9 cellular contexts compared by ENCODE assay signal in genomic region chr10:90858489-90858968, GRCh38. TPM values are rescaled to one million over a fixed set of nuclear protein-coding genes. Genes with fewer than 3 reads are reported as not detected.
A peak's percentile ranks its signal among the peaks of the same experiment; 100 is the strongest.
DNase-seq lines count a peak whose midpoint lies in the region; ATAC-seq and TF ChIP-seq lines count a peak whose summit lies in the region.
"Had no signal": no experiment of that assay in that cellular context is flagged by ENCODE, and none has a peak within 500 bp of the region (broad histone marks: within the 10 kb centered on the region; RNA-seq: fewer than 3 reads in every experiment).

No MANE protein-coding gene starts in this region.

- H3K27ac ChIP-seq in MM.1S (ENCODE audit: low read length): no peak overlapping the region
- no peak overlapping the region for H3K27ac ChIP-seq in effector memory CD4-positive, alpha-beta T cell (ENCODE audit: insufficient read depth, low read length, poor library complexity, severe bottlenecking)

- H3K4me3 Mint-ChIP-seq in natural killer cell treated with Interleukin-12 subunit alpha and Interleukin-12 subunit beta and Interleukin-15 and Interleukin-18, amount 100 ng/mL, for 72 hours: peak overlapping the region; percentile 81

- H3K4me3 ChIP-seq in AG10803 (ENCODE audit: low read length) (peak overlapping the region; percentile 62), MM.1S (ENCODE audit: low read length) (peak overlapping the region; percentile 43; the same call in 1 of the 2 replicates)
- H3K4me3 ChIP-seq in effector memory CD4-positive, alpha-beta T cell (ENCODE audit: insufficient read depth, low read depth, low read length, poor library complexity, severe bottlenecking): peak overlapping the region; percentile 61

- H3K4me1 Mint-ChIP-seq in natural killer cell treated with Interleukin-12 subunit alpha and Interleukin-12 subunit beta and Interleukin-15 and Interleukin-18, amount 100 ng/mL, for 72 hours (ENCODE audit: low read depth in 2 of 2): peaks cover 6 to 19% of the 10 kb centered on the region in 2 donors

- peak overlapping the region; percentile 61 for H2AFZ ChIP-seq in MM.1S (ENCODE audit: low read length)

- H3K27me3 Mint-ChIP-seq in natural killer cell treated with Interleukin-12 subunit alpha and Interleukin-12 subunit beta and Interleukin-15 and Interleukin-18, amount 100 ng/mL, for 72 hours: peaks cover 19 to 50% of the 10 kb centered on the region in 2 donors

- peak overlapping the region in 1 of 2 donors; percentile 68 for H3K27ac Mint-ChIP-seq in natural killer cell treated with Interleukin-12 subunit alpha and Interleukin-12 subunit beta and Interleukin-15 and Interleukin-18, amount 100 ng/mL, for 72 hours

- no peaks in the 10 kb centered on the region for H4K20me1 ChIP-seq in MM.1S (ENCODE audit: insufficient read depth, low read length)

- no peaks in the 10 kb centered on the region for H3K9me3 Mint-ChIP-seq in natural killer cell treated with Interleukin-12 subunit alpha and Interleukin-12 subunit beta and Interleukin-15 and Interleukin-18, amount 100 ng/mL, for 72 hours

- peak overlapping the region; percentile 58; the same call in 1 of the 2 replicates for H3K4me2 ChIP-seq in MM.1S (ENCODE audit: low read depth, low read length)

- no peaks in the 10 kb centered on the region for H3K36me3 Mint-ChIP-seq in natural killer cell treated with Interleukin-12 subunit alpha and Interleukin-12 subunit beta and Interleukin-15 and Interleukin-18, amount 100 ng/mL, for 72 hours

- ATAC-seq in natural killer cell treated with Interleukin-12 subunit alpha and Interleukin-12 subunit beta and Interleukin-15 and Interleukin-18, amount 100 ng/mL, for 72 hours: no peak
- no peak for ATAC-seq in GM19463 (IDR thresholded peaks at IDR 0.05; ENCODE audit: unreplicated experiment)

- H3K79me2 ChIP-seq in MM.1S (ENCODE audit: low read length): no peaks in the 10 kb centered on the region

- H3K9ac ChIP-seq in MM.1S (ENCODE audit: low read length): no peak overlapping the region

- TF ChIP-seq CTCF in AG10803 (conservative IDR thresholded peaks at IDR 0.05; ENCODE audit: low read length) (no peak), MM.1S (IDR thresholded peaks at IDR 0.05; ENCODE audit: low read length) (no peak)

- H3F3A ChIP-seq in MM.1S (ENCODE audit: insufficient read depth, low read length): no peaks in the 10 kb centered on the region

- no peaks in the 10 kb centered on the region for H3K27me3 ChIP-seq in MM.1S (replicated peaks; ENCODE audit: insufficient read depth, low read length)
- peaks cover 23% of the 10 kb centered on the region for H3K27me3 ChIP-seq in effector memory CD4-positive, alpha-beta T cell (replicated peaks; ENCODE audit: control insufficient read depth, insufficient read depth, low read length, poor library complexity, severe bottlenecking)

- H3K9me3 ChIP-seq in MM.1S (replicated peaks; ENCODE audit: insufficient read depth, low read length): no peaks in the 10 kb centered on the region
- no peaks in the 10 kb centered on the region for H3K9me3 ChIP-seq in effector memory CD4-positive, alpha-beta T cell (ENCODE audit: control insufficient read depth, low read length)

- DNase-seq in AG10803 (ENCODE audit: low read depth) (no peak), MM.1S (no peak), ureter (ENCODE audit: low spot score) (no peak), T1000 (lab: John Stamatoyannopoulos, UW) (no peak)
- DNase-seq in effector memory CD4-positive, alpha-beta T cell: no peak
- no peak for DNase-seq in natural killer cell treated with Interleukin-12 subunit alpha and Interleukin-12 subunit beta and Interleukin-15 and Interleukin-18, amount 100 ng/mL, for 72 hours (ENCODE audit: low spot score)
- DNase-seq in stimulated activated naive CD4-positive, alpha-beta T cell (lab: John Stamatoyannopoulos, UW): no peak
- DNase-seq: amniotic stem cell had no signal

- peaks cover 8% of the 10 kb centered on the region for H3K4me1 ChIP-seq in MM.1S (ENCODE audit: low read length)
- H3K4me1 ChIP-seq in effector memory CD4-positive, alpha-beta T cell (ENCODE audit: control insufficient read depth, insufficient read depth, low read length, poor library complexity, severe bottlenecking): peaks cover 11% of the 10 kb centered on the region

- no peaks in the 10 kb centered on the region for H3K36me3 ChIP-seq in MM.1S (replicated peaks; ENCODE audit: insufficient read depth, low read length)
- no peaks in the 10 kb centered on the region for H3K36me3 ChIP-seq in effector memory CD4-positive, alpha-beta T cell (ENCODE audit: control insufficient read depth, insufficient read depth, low read length)

- no peaks in the 10 kb centered on the region for H3K9me2 ChIP-seq in MM.1S (replicated peaks; ENCODE audit: insufficient read depth, low read length)

RNA-seq across cellular contexts. Expression of gene HTR7, which starts 0.7 kb away (rescaled TPM):
- under 1 TPM in 1 of 2 donors, not detected in 1; 0.62 TPM for total RNA-seq in natural killer cell treated with Interleukin-12 subunit alpha and Interleukin-12 subunit beta and Interleukin-15 and Interleukin-18, amount 100 ng/mL, for 72 hours
- total RNA-seq in ureter: 0.65 TPM

RNA-seq across cellular contexts. Expression of gene RPP30, which starts 13.2 kb away (rescaled TPM):
- total RNA-seq in natural killer cell treated with Interleukin-12 subunit alpha and Interleukin-12 subunit beta and Interleukin-15 and Interleukin-18, amount 100 ng/mL, for 72 hours: 10 to 100 TPM; 46.9 to 69.7 TPM
- 32.9 TPM for total RNA-seq in ureter
